22 cellular contexts compared by ENCODE assay signal in genomic region chr3:10599017-10599416, GRCh38.
DNase-seq lines count a peak whose midpoint lies in the region; ATAC-seq lines count a peak whose summit lies in the region.
"Had no signal": no experiment of that assay in that cellular context is flagged by ENCODE, and none has a peak within 500 bp of the region (broad histone marks: within the 10 kb centered on the region; RNA-seq: fewer than 3 reads in every experiment).

No MANE protein-coding gene starts in this region.

- peak; percentile 34 for DNase-seq in NCI-H510A treated with DMSO at 0.1 percent for 48 hours (lab: John Stamatoyannopoulos, UW)
- DNase-seq in NCI-H510A (lab: John Stamatoyannopoulos, UW), result no peak
- DNase-seq in NCI-H2107 treated with DMSO at 0.1 percent for 48 hours (lab: John Stamatoyannopoulos, UW; ENCODE audit: unreplicated experiment), result peak; percentile 70
- no peak for DNase-seq in left lobe of liver (ENCODE audit: low spot score)
- no peak for DNase-seq in midbrain (lab: John Stamatoyannopoulos, UW)
- DNase-seq in ureter (ENCODE audit: low spot score), result no peak
- DNase-seq: C1 segment of cervical spinal cord; CD4-positive, alpha-beta memory T cell; DMS 273 treated with DMSO at 0.1 percent for 48 hours; IMR-90; KG1; MG63; NCI-H1694; NCI-H2081 treated with DMSO at 0.1 percent for 48 hours; NCI-H226; NK-92 treated with Interleukin-12 subunit alpha and Interleukin-12 subunit beta, amount 100 ng/mL, for 24 hours; PC-3; SJCRH30; T-helper 2 cell had no signal

- ATAC-seq in left lobe of liver (peak; percentile 25), HG03135 (IDR thresholded peaks at IDR 0.05; ENCODE audit: unreplicated experiment) (no peak)
- ATAC-seq: HCT116, PC-3, SK-N-SH treated with all-trans-retinoic acid at 6 μM for 48 hours had no signal

Comparison
In these comparisons a context has a peak if more than half of its experiments do, and no peak if none do; other contexts are left out.
1. DNase-seq: peak in NCI-H510A treated with DMSO at 0.1 percent for 48 hours (single experiment) and NCI-H2107 treated with DMSO at 0.1 percent for 48 hours (single experiment); none in NCI-H510A (single experiment), left lobe of liver (single experiment), midbrain (single experiment) and ureter (single experiment).